Comparison of ENCODE assay signal across 1 cellular context in the genomic region with DNA sequence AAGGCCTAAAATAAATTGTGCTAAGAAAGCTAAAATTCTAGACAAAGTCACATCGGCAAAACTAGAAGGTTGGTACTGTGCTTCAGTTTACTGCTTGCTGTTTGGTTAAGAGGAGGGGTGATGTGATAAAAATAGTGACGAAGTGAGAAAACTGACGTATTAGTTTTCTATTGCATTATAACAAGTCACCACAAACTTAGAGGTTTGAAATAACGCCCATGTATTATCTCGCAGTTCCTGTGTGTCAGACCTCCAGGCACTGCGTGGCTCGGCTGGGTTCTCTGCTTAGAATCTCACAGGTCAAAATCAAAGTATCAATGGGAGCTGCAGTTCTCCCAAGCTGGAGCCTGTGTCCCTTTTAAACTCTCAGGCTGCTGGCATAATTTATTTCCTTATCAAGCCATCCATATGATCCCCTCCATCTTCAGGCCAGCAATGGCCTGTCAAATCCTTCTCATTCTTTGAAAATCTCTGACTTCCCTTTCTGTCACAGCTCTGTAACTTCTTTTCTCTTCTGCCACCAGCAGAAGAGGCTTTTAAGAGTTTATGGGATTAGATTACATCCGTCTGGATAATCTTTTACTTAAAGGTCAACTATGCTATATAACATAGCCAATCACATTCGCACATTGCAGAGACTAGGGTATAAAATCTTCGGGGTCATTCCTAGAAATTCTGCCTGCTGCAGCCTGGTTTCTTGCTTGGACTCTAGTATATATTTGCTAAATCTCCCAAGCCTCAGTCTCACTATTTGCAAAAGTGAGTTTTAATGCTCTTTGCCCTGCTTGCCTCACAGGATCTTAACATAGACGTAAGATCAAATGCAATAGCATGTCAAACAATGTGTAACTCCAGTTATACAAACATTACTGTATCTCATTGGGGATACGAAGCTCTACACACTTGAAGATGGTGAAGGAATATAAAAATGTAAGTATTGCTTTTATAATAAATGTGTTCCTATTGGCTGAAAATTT.
A peak's percentile ranks its signal among the peaks of the same experiment; 100 is the strongest.
TF ChIP-seq lines count a peak whose summit lies in the region.

No MANE protein-coding gene starts in this region.

TF ChIP-seq in HepG2, 621 proteins besides CTCF, POLR2A, EP300 and RAD21:
- TF ChIP-seq, protein P1, sequence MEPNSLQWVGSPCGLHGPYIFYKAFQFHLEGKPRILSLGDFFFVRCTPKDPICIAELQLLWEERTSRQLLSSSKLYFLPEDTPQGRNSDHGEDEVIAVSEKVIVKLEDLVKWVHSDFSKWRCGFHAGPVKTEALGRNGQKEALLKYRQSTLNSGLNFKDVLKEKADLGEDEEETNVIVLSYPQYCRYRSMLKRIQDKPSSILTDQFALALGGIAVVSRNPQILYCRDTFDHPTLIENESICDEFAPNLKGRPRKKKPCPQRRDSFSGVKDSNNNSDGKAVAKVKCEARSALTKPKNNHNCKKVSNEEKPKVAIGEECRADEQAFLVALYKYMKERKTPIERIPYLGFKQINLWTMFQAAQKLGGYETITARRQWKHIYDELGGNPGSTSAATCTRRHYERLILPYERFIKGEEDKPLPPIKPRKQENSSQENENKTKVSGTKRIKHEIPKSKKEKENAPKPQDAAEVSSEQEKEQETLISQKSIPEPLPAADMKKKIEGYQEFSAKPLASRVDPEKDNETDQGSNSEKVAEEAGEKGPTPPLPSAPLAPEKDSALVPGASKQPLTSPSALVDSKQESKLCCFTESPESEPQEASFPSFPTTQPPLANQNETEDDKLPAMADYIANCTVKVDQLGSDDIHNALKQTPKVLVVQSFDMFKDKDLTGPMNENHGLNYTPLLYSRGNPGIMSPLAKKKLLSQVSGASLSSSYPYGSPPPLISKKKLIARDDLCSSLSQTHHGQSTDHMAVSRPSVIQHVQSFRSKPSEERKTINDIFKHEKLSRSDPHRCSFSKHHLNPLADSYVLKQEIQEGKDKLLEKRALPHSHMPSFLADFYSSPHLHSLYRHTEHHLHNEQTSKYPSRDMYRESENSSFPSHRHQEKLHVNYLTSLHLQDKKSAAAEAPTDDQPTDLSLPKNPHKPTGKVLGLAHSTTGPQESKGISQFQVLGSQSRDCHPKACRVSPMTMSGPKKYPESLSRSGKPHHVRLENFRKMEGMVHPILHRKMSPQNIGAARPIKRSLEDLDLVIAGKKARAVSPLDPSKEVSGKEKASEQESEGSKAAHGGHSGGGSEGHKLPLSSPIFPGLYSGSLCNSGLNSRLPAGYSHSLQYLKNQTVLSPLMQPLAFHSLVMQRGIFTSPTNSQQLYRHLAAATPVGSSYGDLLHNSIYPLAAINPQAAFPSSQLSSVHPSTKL (CRISPR knock-in tag; IDR thresholded peaks at IDR 0.05): 0 out of 2 replicates have a peak, but pooled peaks have one; percentile 22
- TF ChIP-seq, protein P2, sequence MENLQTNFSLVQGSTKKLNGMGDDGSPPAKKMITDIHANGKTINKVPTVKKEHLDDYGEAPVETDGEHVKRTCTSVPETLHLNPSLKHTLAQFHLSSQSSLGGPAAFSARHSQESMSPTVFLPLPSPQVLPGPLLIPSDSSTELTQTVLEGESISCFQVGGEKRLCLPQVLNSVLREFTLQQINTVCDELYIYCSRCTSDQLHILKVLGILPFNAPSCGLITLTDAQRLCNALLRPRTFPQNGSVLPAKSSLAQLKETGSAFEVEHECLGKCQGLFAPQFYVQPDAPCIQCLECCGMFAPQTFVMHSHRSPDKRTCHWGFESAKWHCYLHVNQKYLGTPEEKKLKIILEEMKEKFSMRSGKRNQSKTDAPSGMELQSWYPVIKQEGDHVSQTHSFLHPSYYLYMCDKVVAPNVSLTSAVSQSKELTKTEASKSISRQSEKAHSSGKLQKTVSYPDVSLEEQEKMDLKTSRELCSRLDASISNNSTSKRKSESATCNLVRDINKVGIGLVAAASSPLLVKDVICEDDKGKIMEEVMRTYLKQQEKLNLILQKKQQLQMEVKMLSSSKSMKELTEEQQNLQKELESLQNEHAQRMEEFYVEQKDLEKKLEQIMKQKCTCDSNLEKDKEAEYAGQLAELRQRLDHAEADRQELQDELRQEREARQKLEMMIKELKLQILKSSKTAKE (CRISPR knock-in tag; IDR thresholded peaks at IDR 0.05; ENCODE audit: borderline replicate concordance): no peak
- peak; percentile 21; the same call in 1 of the 2 replicates for TF ChIP-seq HNF4A (CRISPR knock-in tag; IDR thresholded peaks at IDR 0.05)
- no peak for TF ChIP-seq ZNF747 (CRISPR knock-in tag; IDR thresholded peaks at IDR 0.05; ENCODE audit: borderline replicate concordance)
- peak; percentile 27; the same call in 1 of the 2 replicates for TF ChIP-seq GATAD2A (CRISPR knock-in tag; IDR thresholded peaks at IDR 0.05)
- TF ChIP-seq RARA (CRISPR knock-in tag; IDR thresholded peaks at IDR 0.05): 0 out of 2 replicates have a peak, but pooled peaks have one; percentile 28
- TF ChIP-seq, protein P3, sequence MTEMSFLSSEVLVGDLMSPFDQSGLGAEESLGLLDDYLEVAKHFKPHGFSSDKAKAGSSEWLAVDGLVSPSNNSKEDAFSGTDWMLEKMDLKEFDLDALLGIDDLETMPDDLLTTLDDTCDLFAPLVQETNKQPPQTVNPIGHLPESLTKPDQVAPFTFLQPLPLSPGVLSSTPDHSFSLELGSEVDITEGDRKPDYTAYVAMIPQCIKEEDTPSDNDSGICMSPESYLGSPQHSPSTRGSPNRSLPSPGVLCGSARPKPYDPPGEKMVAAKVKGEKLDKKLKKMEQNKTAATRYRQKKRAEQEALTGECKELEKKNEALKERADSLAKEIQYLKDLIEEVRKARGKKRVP (CRISPR knock-in tag; IDR thresholded peaks at IDR 0.05): 0 out of 4 replicates have a peak, but pooled peaks of 1 of the 2 experiments have one; percentile 30
- no peak for TF ChIP-seq RELA (CRISPR knock-in tag; IDR thresholded peaks at IDR 0.05)
- TF ChIP-seq JUNB (CRISPR knock-in tag; IDR thresholded peaks at IDR 0.05; ENCODE audit: borderline replicate concordance): no peak
- peak; percentile 87 for TF ChIP-seq BCL6 (CRISPR knock-in tag; IDR thresholded peaks at IDR 0.05)
- peak; percentile 12; the same call in 1 of the 2 replicates for TF ChIP-seq FOXA3 (CRISPR knock-in tag; IDR thresholded peaks at IDR 0.05)
